In genomic region chr3:195710883-195711812, GRCh38 we compare ENCODE assay signal across 10 cellular contexts. TPM values are rescaled to one million over a fixed set of nuclear protein-coding genes. Genes with fewer than 3 reads are reported as not detected.
DNase-seq lines count a peak whose midpoint lies in the region; ATAC-seq, FAIRE-seq and TF ChIP-seq lines count a peak whose summit lies in the region.
"Not testable (repeated sequence)": the region's sequence is repeated elsewhere in the genome, so short reads cannot be mapped to it uniquely, and the experiment has no call there.
"Had no signal": no experiment of that assay in that cellular context is flagged by ENCODE, and none has a peak within 500 bp of the region (broad histone marks: within the 10 kb centered on the region; RNA-seq: fewer than 3 reads in every experiment).

No MANE protein-coding gene starts in this region.

- H3K27me3 Mint-ChIP-seq in activated T-helper 1 cell treated with anti-CD3 and anti-CD28 coated beads, Interleukin-12 subunit alpha, Interleukin-12 subunit beta, Interleukin-2, Interleukin-4 antibody, amounts not matched to agents 30 ng/mL and 10 ng/mL and 1 ng/mL, durations not matched to agents 14 hours and 24 hours and 36 hours (ENCODE audit: insufficient read depth); natural killer cell treated with Interleukin-12 subunit alpha and Interleukin-12 subunit beta and Interleukin-15 and Interleukin-18, amount 100 ng/mL, for 72 hours: not testable (repeated sequence)

- not testable (repeated sequence) for H3K27ac ChIP-seq in A549; HEK293 (ENCODE audit: extremely low read depth, low read depth, low read length); aorta (ENCODE audit: low read depth in 1 of 2, low read length in 2 of 2)

- CTCF ChIA-PET in A549 (lab: Yijun Ruan, JAX): interaction anchor here (1.2 to 1.4 kb wide), 2 partner anchors 139 to 140 kb away, joined by 3 read pairs; no protein-coding TSS in a partner anchor
- CTCF ChIA-PET in HEK293 (lab: Yijun Ruan, JAX): not testable (repeated sequence)

- not testable (repeated sequence) for H3K9me3 ChIP-seq in A549; HEK293 (ENCODE audit: control insufficient read depth, insufficient read depth, low read depth, low read length); aorta (ENCODE audit: control insufficient read depth, low read length)

- not testable (repeated sequence) for H3K9me3 Mint-ChIP-seq in activated T-helper 1 cell treated with anti-CD3 and anti-CD28 coated beads, Interleukin-12 subunit alpha, Interleukin-12 subunit beta, Interleukin-2, Interleukin-4 antibody, amounts not matched to agents 30 ng/mL and 10 ng/mL and 1 ng/mL, durations not matched to agents 14 hours and 24 hours and 36 hours; natural killer cell treated with Interleukin-12 subunit alpha and Interleukin-12 subunit beta and Interleukin-15 and Interleukin-18, amount 100 ng/mL, for 72 hours

- H3K4me3 ChIP-seq in A549; HEK293 (ENCODE audit: low read depth, low read length); bronchial epithelial cell (ENCODE audit: low read depth, low read length); aorta (ENCODE audit: low read length in 2 of 2): not testable (repeated sequence)

- in situ Hi-C loops in G401 (cut with HindIII; ENCODE audit: low sequenced_read_pairs): not testable (repeated sequence)

- H3K27me3 ChIP-seq in bronchial epithelial cell (ENCODE audit: control insufficient read depth, insufficient read depth, low read length); aorta (ENCODE audit: control insufficient read depth in 1 of 2, insufficient read depth in 2 of 2, low read length in 1 of 2): not testable (repeated sequence)

- not testable (repeated sequence) for TF ChIP-seq CTCF in A549 (IDR thresholded peaks at IDR 0.05); HEK293 (tag by site-specific recombination; IDR thresholded peaks at IDR 0.05); bronchial epithelial cell (IDR thresholded peaks at IDR 0.05; ENCODE audit: insufficient read depth, low read length, severe bottlenecking)

- WGBS in A549 (ENCODE audit: missing lambda C conversion rate): 66% methylated on average over 2 of the region's 2 CpGs
- 45 to 68% methylated on average over 2 of the region's 2 CpGs for WGBS in aorta, 2 donors

- TF ChIP-seq RAD21 in A549 (conservative IDR thresholded peaks at IDR 0.05 in 1 of 2, IDR thresholded peaks at IDR 0.05 in 1 of 2): not testable (repeated sequence)

- not testable (repeated sequence) for H3K4me3 Mint-ChIP-seq in activated T-helper 1 cell treated with anti-CD3 and anti-CD28 coated beads, Interleukin-12 subunit alpha, Interleukin-12 subunit beta, Interleukin-2, Interleukin-4 antibody, amounts not matched to agents 30 ng/mL and 10 ng/mL and 1 ng/mL, durations not matched to agents 14 hours and 24 hours and 36 hours; natural killer cell treated with Interleukin-12 subunit alpha and Interleukin-12 subunit beta and Interleukin-15 and Interleukin-18, amount 100 ng/mL, for 72 hours

- intact Hi-C loops in activated T-helper 1 cell treated with anti-CD3 and anti-CD28 coated beads, Interleukin-12 subunit alpha, Interleukin-12 subunit beta, Interleukin-2, Interleukin-4 antibody, amounts not matched to agents 30 ng/mL and 10 ng/mL and 1 ng/mL, durations not matched to agents 14 hours and 24 hours and 36 hours (cut with micrococcal nuclease); aorta (cut with DNase I): not testable (repeated sequence)

- H3K4me2 ChIP-seq in A549: not testable (repeated sequence)

- ATAC-seq in A549 (peak; percentile 17 to 31; a peak in 5 of 6 replicates), esophagus mucosa (peak; percentile 11), aorta (ENCODE audit: low FRiP score) (peak; percentile 24)
- peak; percentile 11 to 40 for ATAC-seq in natural killer cell treated with Interleukin-12 subunit alpha and Interleukin-12 subunit beta and Interleukin-15 and Interleukin-18, amount 100 ng/mL, for 72 hours

- not testable (repeated sequence) for H3K36me3 ChIP-seq in HEK293 (ENCODE audit: control insufficient read depth in 2 of 2, insufficient read depth in 1 of 2, low read length in 2 of 2); bronchial epithelial cell (ENCODE audit: control insufficient read depth, insufficient read depth, low read length)
- H3K36me3 ChIP-seq in aorta (ENCODE audit: control insufficient read depth in 1 of 2, insufficient read depth in 2 of 2, low read length in 1 of 2): peaks cover 4 to 16% of the 10 kb centered on the region in 2 donors

- H3K36me3 Mint-ChIP-seq in activated T-helper 1 cell treated with anti-CD3 and anti-CD28 coated beads, Interleukin-12 subunit alpha, Interleukin-12 subunit beta, Interleukin-2, Interleukin-4 antibody, amounts not matched to agents 30 ng/mL and 10 ng/mL and 1 ng/mL, durations not matched to agents 14 hours and 24 hours and 36 hours (ENCODE audit: low read depth): peaks cover 39% of the 10 kb centered on the region
- H3K36me3 Mint-ChIP-seq in natural killer cell treated with Interleukin-12 subunit alpha and Interleukin-12 subunit beta and Interleukin-15 and Interleukin-18, amount 100 ng/mL, for 72 hours: not testable (repeated sequence)

- peak overlapping the region; percentile 13 for H3K27ac Mint-ChIP-seq in activated T-helper 1 cell treated with anti-CD3 and anti-CD28 coated beads, Interleukin-12 subunit alpha, Interleukin-12 subunit beta, Interleukin-2, Interleukin-4 antibody, amounts not matched to agents 30 ng/mL and 10 ng/mL and 1 ng/mL, durations not matched to agents 14 hours and 24 hours and 36 hours
- H3K27ac Mint-ChIP-seq in natural killer cell treated with Interleukin-12 subunit alpha and Interleukin-12 subunit beta and Interleukin-15 and Interleukin-18, amount 100 ng/mL, for 72 hours: not testable (repeated sequence)

- not testable (repeated sequence) for H3K4me1 ChIP-seq in A549; HEK293 (ENCODE audit: control insufficient read depth, insufficient read depth, low read length); aorta (ENCODE audit: control insufficient read depth in 1 of 2, insufficient read depth in 2 of 2, low read length in 2 of 2)

- not testable (repeated sequence) for TF ChIP-seq POLR2A in A549 (IDR thresholded peaks at IDR 0.05; ENCODE audit: low read length)

- H3K4me1 Mint-ChIP-seq in activated T-helper 1 cell treated with anti-CD3 and anti-CD28 coated beads, Interleukin-12 subunit alpha, Interleukin-12 subunit beta, Interleukin-2, Interleukin-4 antibody, amounts not matched to agents 30 ng/mL and 10 ng/mL and 1 ng/mL, durations not matched to agents 14 hours and 24 hours and 36 hours (ENCODE audit: low read depth): peaks cover 12% of the 10 kb centered on the region
- not testable (repeated sequence) for H3K4me1 Mint-ChIP-seq in natural killer cell treated with Interleukin-12 subunit alpha and Interleukin-12 subunit beta and Interleukin-15 and Interleukin-18, amount 100 ng/mL, for 72 hours (ENCODE audit: low read depth in 2 of 2)

- FAIRE-seq in A549 (lab: Jason Lieb, UNC): not testable (repeated sequence)
- peak; percentile 52 for FAIRE-seq in bronchial epithelial cell (lab: Jason Lieb, UNC)

- not testable (repeated sequence) for TF ChIP-seq EP300 in A549 (IDR thresholded peaks at IDR 0.05)

- not testable (repeated sequence) for DNase-seq in A549 (ENCODE audit: low read depth in 1 of 2, low spot score in 1 of 2); activated T-helper 1 cell treated with anti-CD3 and anti-CD28 coated beads, Interleukin-12 subunit alpha, Interleukin-12 subunit beta, Interleukin-2, Interleukin-4 antibody, amounts not matched to agents 30 ng/mL and 10 ng/mL and 1 ng/mL, durations not matched to agents 14 hours and 24 hours and 36 hours (ENCODE audit: low spot score); bronchial epithelial cell (ENCODE audit: low read depth)
- DNase-seq in G401 (ENCODE audit: low spot score): peak; percentile 68
- DNase-seq in natural killer cell treated with Interleukin-12 subunit alpha and Interleukin-12 subunit beta and Interleukin-15 and Interleukin-18, amount 100 ng/mL, for 72 hours (ENCODE audit: low spot score): peak; percentile 32
- DNase-seq in aorta: peak; percentile 41 to 71

- POLR2A ChIA-PET in A549 (lab: Yijun Ruan, JAX); HEK293 (lab: Yijun Ruan, JAX): not testable (repeated sequence)

TF ChIP-seq in HEK293, 187 proteins besides CTCF, POLR2A, EP300 and RAD21:
- TF ChIP-seq GLIS1 (tag by site-specific recombination; IDR thresholded peaks at IDR 0.05): peak; percentile 46; the same call in 1 of the 2 replicates

RNA-seq across cellular contexts. Expression of gene MUC20, which starts 9.6 kb away (rescaled TPM):
- polyA plus RNA-seq in A549 (2011; rRNA removed): 0.44 and 0.65 TPM in 2 replicates
- polyA plus RNA-seq in A549 (2012; cell fraction: cytosol; rRNA removed): 0.21 and 0.26 TPM in 2 replicates
- 2.3 and 3.2 TPM in 2 replicates for polyA plus RNA-seq in A549 (2012; cell fraction: nucleus; rRNA removed)
- polyA plus RNA-seq in A549 (2017; fragmentation: RNase III; extraction: RNeasy Plus Mini Kit Qiagen cat#74134 plus additional on column Dnase treatment): 0.76 to 0.95 TPM (median 0.87 TPM) in 3 replicates
- polyA minus RNA-seq in A549 (2011; rRNA and poly(A)+ RNA removed): 0.54 and 0.58 TPM in 2 replicates
- 1.7 and 4.7 TPM in 2 replicates for total RNA-seq in G401 (2014; rRNA removed; shearing (Covaris generic))
- 5.0 and 6.6 TPM in 2 replicates for total RNA-seq in activated T-helper 1 cell treated with anti-CD3 and anti-CD28 coated beads, Interleukin-12 subunit alpha, Interleukin-12 subunit beta, Interleukin-2, Interleukin-4 antibody, amounts not matched to agents 30 ng/mL and 10 ng/mL and 1 ng/mL, durations not matched to agents 14 hours and 24 hours and 36 hours
- 1.6 and 6.8 TPM in 2 replicates for total RNA-seq in bronchial epithelial cell
- total RNA-seq in esophagus mucosa: 34.9 TPM
- 1 to 10 TPM; 2.4 to 3.5 TPM for total RNA-seq in natural killer cell treated with Interleukin-12 subunit alpha and Interleukin-12 subunit beta and Interleukin-15 and Interleukin-18, amount 100 ng/mL, for 72 hours
- 10 to 100 TPM in 1 of 2 donors, 1 to 10 TPM in 1; 4.5 to 17.8 TPM for total RNA-seq in aorta
- polyA plus RNA-seq in aorta: 10 to 100 TPM in 1 of 2 donors, 1 to 10 TPM in 1; 2.9 to 17.7 TPM
- total RNA-seq: Daoy had no signal
- polyA plus RNA-seq: CD14-positive monocyte had no signal
